Comparison of ENCODE assay signal across 16 cellular contexts in the genomic region with DNA sequence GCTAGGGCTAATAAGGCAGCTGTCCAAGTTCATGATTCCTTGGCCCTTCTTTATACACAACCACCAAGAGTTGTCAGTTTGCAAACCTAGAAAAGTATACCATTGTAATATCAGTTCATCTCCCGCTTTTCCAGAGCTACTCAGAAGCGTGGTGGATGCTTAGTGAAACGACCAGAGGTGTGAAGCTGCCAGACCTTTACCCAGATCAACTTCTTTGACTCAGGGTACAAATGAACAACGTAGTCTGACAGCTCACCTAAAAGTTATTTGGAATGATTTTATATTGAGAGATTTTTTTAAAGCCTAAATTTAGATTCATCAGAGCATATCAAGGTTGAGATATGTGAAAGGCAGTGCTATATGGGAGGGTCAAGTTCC.
A peak's percentile ranks its signal among the peaks of the same experiment; 100 is the strongest.
DNase-seq lines count a peak whose midpoint lies in the region; ATAC-seq, FAIRE-seq and TF ChIP-seq lines count a peak whose summit lies in the region.
"Had no signal": no experiment of that assay in that cellular context is flagged by ENCODE, and none has a peak within 500 bp of the region (broad histone marks: within the 10 kb centered on the region; RNA-seq: fewer than 3 reads in every experiment).

No MANE protein-coding gene starts in this region.

- H3K27ac ChIP-seq in astrocyte (ENCODE audit: low read depth, low read length), result no peak overlapping the region
- peak overlapping the region; percentile 86 for H3K27ac ChIP-seq in left ventricle myocardium inferior (replicated peaks)
- peak overlapping the region; percentile 60 for H3K27ac ChIP-seq in rectal smooth muscle tissue (ENCODE audit: low read depth, low read length)
- H3K27ac ChIP-seq in vagina, result peak overlapping the region; percentile 92
- H3K27ac ChIP-seq: left lung had no signal

- no peak overlapping the region for H3K4me2 ChIP-seq in astrocyte (ENCODE audit: low read length)

- H3K27ac Mint-ChIP-seq in astrocyte (ENCODE audit: unreplicated experiment), result peak overlapping the region; percentile 71
- H3K27ac Mint-ChIP-seq: B cell; naive thymus-derived CD4-positive, alpha-beta T cell; progenitor cell of endocrine pancreas had no signal

- H3K4me1 ChIP-seq in astrocyte (ENCODE audit: insufficient read depth, low read length) (peaks cover 41% of the 10 kb centered on the region), left ventricle myocardium inferior (peaks cover 99% of the 10 kb centered on the region), rectal smooth muscle tissue (ENCODE audit: control insufficient read depth, insufficient read depth, low read length) (peaks cover 66% of the 10 kb centered on the region), vagina (peaks cover 86% of the 10 kb centered on the region)

- H3K4me3 ChIP-seq in astrocyte (ENCODE audit: insufficient read depth, low read depth, low read length) (no peak overlapping the region), left ventricle myocardium inferior (peak overlapping the region; percentile 6), rectal smooth muscle tissue (ENCODE audit: low read length) (no peak overlapping the region), vagina (no peak overlapping the region)
- H3K4me3 ChIP-seq: left lung had no signal

- no peaks in the 10 kb centered on the region for H3K27me3 ChIP-seq in astrocyte (ENCODE audit: insufficient read depth, low read length)
- no peaks in the 10 kb centered on the region for H3K27me3 ChIP-seq in left ventricle myocardium inferior (ENCODE audit: low read depth)
- no peaks in the 10 kb centered on the region for H3K27me3 ChIP-seq in rectal smooth muscle tissue (ENCODE audit: control insufficient read depth, insufficient read depth, low read length)
- no peaks in the 10 kb centered on the region for H3K27me3 ChIP-seq in vagina

- H3K79me2 ChIP-seq in astrocyte (ENCODE audit: insufficient read depth, low read length), result peaks cover 99% of the 10 kb centered on the region

- H3K9me3 Mint-ChIP-seq in astrocyte (ENCODE audit: unreplicated experiment), result no peaks in the 10 kb centered on the region
- H3K9me3 Mint-ChIP-seq: activated naive CD4-positive, alpha-beta T cell treated with anti-CD3 and anti-CD28 coated beads, Interleukin-2, amount 50 U/mL, for 72 hours had no signal

- H4K20me1 ChIP-seq in astrocyte (ENCODE audit: insufficient read depth, low read length), result peaks cover 98% of the 10 kb centered on the region

- H3K9ac ChIP-seq in astrocyte (ENCODE audit: low read length) (no peak overlapping the region), rectal smooth muscle tissue (ENCODE audit: low read length) (no peak overlapping the region)

- peak; percentile 64 for FAIRE-seq in astrocyte (lab: Jason Lieb, UNC)

- peaks cover 75% of the 10 kb centered on the region for H3K4me1 Mint-ChIP-seq in astrocyte (ENCODE audit: low read depth, unreplicated experiment)
- H3K4me1 Mint-ChIP-seq: B cell had no signal

- no peaks in the 10 kb centered on the region for H3K9me3 ChIP-seq in astrocyte (ENCODE audit: insufficient read depth, low read depth, low read length)
- H3K9me3 ChIP-seq in left ventricle myocardium inferior (replicated peaks), result no peaks in the 10 kb centered on the region
- no peaks in the 10 kb centered on the region for H3K9me3 ChIP-seq in vagina
- H3K9me3 ChIP-seq: left lung had no signal

- peaks cover 31% of the 10 kb centered on the region for H3K36me3 ChIP-seq in astrocyte (ENCODE audit: insufficient read depth, low read length)
- H3K36me3 ChIP-seq in left ventricle myocardium inferior, result peaks cover 8% of the 10 kb centered on the region
- H3K36me3 ChIP-seq in rectal smooth muscle tissue (ENCODE audit: control insufficient read depth, insufficient read depth, low read length), result no peaks in the 10 kb centered on the region
- H3K36me3 ChIP-seq in vagina, result no peaks in the 10 kb centered on the region
- H3K36me3 ChIP-seq: left lung had no signal

- DNase-seq in astrocyte (ENCODE audit: low read depth) (no peak), left ventricle myocardium inferior (no peak), vagina (ENCODE audit: extremely low spot score in 2 of 2) (no peak), posterior vena cava (ENCODE audit: low spot score) (no peak)
- DNase-seq in NK-92 treated with Interleukin-12 subunit alpha and Interleukin-12 subunit beta, amount 100 ng/mL, for 24 hours (lab: John Stamatoyannopoulos, UW), result no peak
- DNase-seq: activated CD4-positive, alpha-beta T cell treated with anti-CD3 and anti-CD28 coated beads, Interleukin-2, amount 50 U/mL, for 48 hours; activated T-cell treated with anti-CD3 and anti-CD28 coated beads, Interleukin-2, amount 50 U/mL, for 1 hour; left lung; naive thymus-derived CD4-positive, alpha-beta T cell; NCI-H146; stimulated activated naive CD4-positive, alpha-beta T cell had no signal

- no peak for TF ChIP-seq POLR2A in vagina (IDR thresholded peaks at IDR 0.05)

- intact Hi-C loops in left ventricle myocardium inferior (cut with micrococcal nuclease), result no loop called here
- intact Hi-C loops in vagina (cut with DNase I), result no loop called here
- intact Hi-C loops in posterior vena cava (cut with DNase I), result no loop called here

- H2AFZ ChIP-seq in astrocyte (ENCODE audit: low read depth, low read length), result no peak overlapping the region

- ATAC-seq in HG02610 (IDR thresholded peaks at IDR 0.05; ENCODE audit: unreplicated experiment), result no peak
- ATAC-seq: left lung; naive thymus-derived CD4-positive, alpha-beta T cell had no signal

- TF ChIP-seq CTCF in astrocyte (IDR thresholded peaks at IDR 0.05; ENCODE audit: insufficient read depth, low read depth, low read length), result no peak
- no peak for TF ChIP-seq CTCF in left ventricle myocardium inferior (IDR thresholded peaks at IDR 0.05; ENCODE audit: borderline replicate concordance)
- TF ChIP-seq CTCF in vagina (IDR thresholded peaks at IDR 0.05), result no peak

- no peak overlapping the region for H3K4me3 Mint-ChIP-seq in astrocyte (ENCODE audit: unreplicated experiment)
- H3K4me3 Mint-ChIP-seq: B cell; naive thymus-derived CD4-positive, alpha-beta T cell had no signal

- no peaks in the 10 kb centered on the region for H3K27me3 Mint-ChIP-seq in astrocyte (ENCODE audit: low read depth, unreplicated experiment)
- H3K27me3 Mint-ChIP-seq: progenitor cell of endocrine pancreas had no signal

- H3K36me3 Mint-ChIP-seq in astrocyte (ENCODE audit: low read depth, unreplicated experiment), result peaks cover 22% of the 10 kb centered on the region
- H3K36me3 Mint-ChIP-seq: naive thymus-derived CD4-positive, alpha-beta T cell had no signal
